9 cellular contexts compared by ENCODE assay signal in genomic region chr19:16088351-16088984, GRCh38. TPM values are rescaled to one million over a fixed set of nuclear protein-coding genes. Genes with fewer than 3 reads are reported as not detected.
DNase-seq lines count a peak whose midpoint lies in the region; ATAC-seq, FAIRE-seq and TF ChIP-seq lines count a peak whose summit lies in the region.
"Had no signal": no experiment of that assay in that cellular context is flagged by ENCODE, and none has a peak within 500 bp of the region (broad histone marks: within the 10 kb centered on the region; RNA-seq: fewer than 3 reads in every experiment).

No MANE protein-coding gene starts in this region.

- H3K4me2 ChIP-seq in DOHH2 (ENCODE audit: low read length) (no peak overlapping the region), fibroblast of lung (ENCODE audit: extremely low read depth, insufficient read depth, low read length) (no peak overlapping the region)

- no peak for FAIRE-seq in D721Med (lab: Jason Lieb, UNC)

- no peak for DNase-seq in Peyer's patch
- peak; percentile 69 for DNase-seq in fibroblast of lung (ENCODE audit: low read depth in 2 of 2)
- DNase-seq in prostate gland (ENCODE audit: low spot score): peak; percentile 65
- DNase-seq in Kasumi-1 (lab: John Stamatoyannopoulos, UW): no peak
- no peak for DNase-seq in NCI-H2227 (lab: John Stamatoyannopoulos, UW; ENCODE audit: unreplicated experiment)
- DNase-seq in D721Med (ENCODE audit: insufficient read length, low spot score): no peak
- DNase-seq: activated effector memory CD4-positive, alpha-beta T cell treated with anti-CD3 and anti-CD28 coated beads, Interleukin-2, amount 50 U/mL, for 16 hours had no signal

- no peaks in the 10 kb centered on the region for H3K9me2 ChIP-seq in DOHH2 (replicated peaks; ENCODE audit: control insufficient read depth, low read length)

- H3K79me2 ChIP-seq in DOHH2 (ENCODE audit: control insufficient read depth, low read length): peaks cover 14% of the 10 kb centered on the region
- peaks cover 82% of the 10 kb centered on the region for H3K79me2 ChIP-seq in fibroblast of lung (ENCODE audit: control insufficient read depth, insufficient read depth, low read length)

- 25% methylated on average over 16 of the region's 16 CpGs for WGBS in prostate gland

- TF ChIP-seq CTCF in DOHH2 (IDR thresholded peaks at IDR 0.05; ENCODE audit: low read depth, low read length, poor library complexity, severe bottlenecking) (peak; percentile 23), Peyer's patch (IDR thresholded peaks at IDR 0.05) (peak in 4 of 6 experiments; percentile 15 to 37 (median 28)), fibroblast of lung (conservative IDR thresholded peaks at IDR 0.05 in 1 of 2, IDR thresholded peaks at IDR 0.05 in 1 of 2; ENCODE audit: low read depth in 1 of 2, low read length in 2 of 2) (peak in 1 of 2 donors; percentile 38), prostate gland (IDR thresholded peaks at IDR 0.05) (peak in 1 of 4 experiments; percentile 8), D721Med (IDR thresholded peaks at IDR 0.05; ENCODE audit: insufficient read depth, missing control alignments) (no peak)

- no peaks in the 10 kb centered on the region; the same call in 1 of the 2 replicates for H3F3A ChIP-seq in DOHH2 (ENCODE audit: control insufficient read depth, insufficient read depth)

- no peak for ATAC-seq in GM19035 (IDR thresholded peaks at IDR 0.05; ENCODE audit: unreplicated experiment)

- no peak overlapping the region for H2AFZ ChIP-seq in fibroblast of lung (ENCODE audit: low read length)

- H3K4me3 ChIP-seq in DOHH2 (ENCODE audit: low read length) (no peak overlapping the region), Peyer's patch (no peak overlapping the region), fibroblast of lung (replicated peaks in 1 of 4; ENCODE audit: control extremely low read depth in 1 of 4, insufficient read depth in 1 of 4, low read depth in 3 of 4, low read length in 4 of 4) (no peak overlapping the region), prostate gland (no peak overlapping the region)

- H3K36me3 ChIP-seq in DOHH2 (ENCODE audit: control insufficient read depth, low read length) (peaks cover 92% of the 10 kb centered on the region), Peyer's patch (peaks cover 0 to 100% (median 0%) of the 10 kb centered on the region in 3 donors), fibroblast of lung (ENCODE audit: control insufficient read depth, insufficient read depth, low read length) (peaks cover 44% of the 10 kb centered on the region), prostate gland (peaks cover 21 to 57% of the 10 kb centered on the region in 2 donors)

- H3K9me3 ChIP-seq in DOHH2 (ENCODE audit: control insufficient read depth, insufficient read depth, low read length) (no peaks in the 10 kb centered on the region), Peyer's patch (no peaks in the 10 kb centered on the region), fibroblast of lung (ENCODE audit: control insufficient read depth, insufficient read depth, low read depth, low read length) (no peaks in the 10 kb centered on the region), prostate gland (no peaks in the 10 kb centered on the region)

- H3K27ac ChIP-seq in DOHH2 (ENCODE audit: low read depth, low read length): no peak overlapping the region
- peak overlapping the region in 3 of 4 donors; percentile 38 to 78 (median 67) for H3K27ac ChIP-seq in Peyer's patch
- peak overlapping the region; percentile 38 for H3K27ac ChIP-seq in fibroblast of lung (ENCODE audit: insufficient read depth, low read length)
- H3K27ac ChIP-seq in prostate gland: peak overlapping the region; percentile 74 to 83

- H3K4me1 ChIP-seq in DOHH2 (ENCODE audit: control insufficient read depth, low read length): no peaks in the 10 kb centered on the region
- peaks cover 0 to 52% (median 10%) of the 10 kb centered on the region in 4 donors for H3K4me1 ChIP-seq in Peyer's patch
- H3K4me1 ChIP-seq in fibroblast of lung (ENCODE audit: control insufficient read depth, extremely low read depth, insufficient read depth, low read length): peaks cover 28% of the 10 kb centered on the region
- peaks cover 17% of the 10 kb centered on the region for H3K4me1 ChIP-seq in prostate gland (replicated peaks)

- H3K27me3 ChIP-seq in DOHH2 (ENCODE audit: control insufficient read depth, low read length) (no peaks in the 10 kb centered on the region), Peyer's patch (no peaks in the 10 kb centered on the region), fibroblast of lung (ENCODE audit: control insufficient read depth, insufficient read depth, low read length) (no peaks in the 10 kb centered on the region), prostate gland (replicated peaks; ENCODE audit: insufficient read depth) (no peaks in the 10 kb centered on the region)

- H3K9ac ChIP-seq in fibroblast of lung (ENCODE audit: insufficient read depth, low read length): no peak overlapping the region

- TF ChIP-seq POLR2A in Peyer's patch (IDR thresholded peaks at IDR 0.05) (no peak), prostate gland (IDR thresholded peaks at IDR 0.05) (no peak)

- no peaks in the 10 kb centered on the region; the same call in 1 of the 2 replicates for H4K20me1 ChIP-seq in DOHH2 (ENCODE audit: control insufficient read depth, insufficient read depth, low read depth, low read length)
- H4K20me1 ChIP-seq in fibroblast of lung (ENCODE audit: control insufficient read depth, extremely low read depth, insufficient read depth, low read length): peaks cover 4% of the 10 kb centered on the region

- intact Hi-C loops in prostate gland (cut with DNase I): no loop called here

RNA-seq across cellular contexts. Expression of gene TPM4, which starts 12.2 kb away (rescaled TPM):
- total RNA-seq in Peyer's patch: 100 to 1,000 TPM; 125 to 423 (median 139) TPM
- total RNA-seq in fibroblast of lung: 720 and 822 TPM in 2 replicates
- polyA plus RNA-seq in fibroblast of lung: 1,637 and 2,577 TPM in 2 replicates
- 1,306 and 1,822 TPM in 2 replicates for polyA plus RNA-seq in fibroblast of lung (2012)
- polyA minus RNA-seq in fibroblast of lung (ENCODE audit: low replicate concordance): 192 and 286 TPM in 2 replicates
- total RNA-seq in prostate gland: 100 to 1,000 TPM; 379 TPM

RNA-seq across cellular contexts. Expression of gene RAB8A, which starts 23.2 kb away (rescaled TPM):
- 100 to 1,000 TPM in 2 of 4 donors, 10 to 100 TPM in 2; 53.6 to 138 (median 113) TPM for total RNA-seq in Peyer's patch
- total RNA-seq in fibroblast of lung: 47.5 and 77.6 TPM in 2 replicates
- 104 and 128 TPM in 2 replicates for polyA plus RNA-seq in fibroblast of lung
- 101 and 103 TPM in 2 replicates for polyA plus RNA-seq in fibroblast of lung (2012)
- 47.6 and 76.1 TPM in 2 replicates for polyA minus RNA-seq in fibroblast of lung (ENCODE audit: low replicate concordance)
- 10 to 100 TPM; 67.8 to 70.5 TPM for total RNA-seq in prostate gland

RNA-seq across cellular contexts. Expression of gene HSH2D, which starts 55.0 kb away (rescaled TPM):
- total RNA-seq in Peyer's patch (100 to 1,000 TPM in 1 of 4 donors, 10 to 100 TPM in 3; 28.0 to 111 (median 58.8) TPM), fibroblast of lung (not detected in 2 replicates), prostate gland (10 to 100 TPM; 12.6 to 13.5 TPM)
- polyA plus RNA-seq in fibroblast of lung: not detected in 2 replicates
- polyA plus RNA-seq in fibroblast of lung (2012): not detected in 2 replicates
- polyA minus RNA-seq in fibroblast of lung (ENCODE audit: low replicate concordance): not detected in 2 replicates

Comparison
In these comparisons a context has a peak if more than half of its experiments do, and no peak if none do; other contexts are left out.
1. DNase-seq: peak in fibroblast of lung (2 of 2) and prostate gland (single experiment); none in Peyer's patch (0 of 3), Kasumi-1 (0 of 2), NCI-H2227 (single experiment) and D721Med (single experiment).
2. RNA of gene HSH2D, which starts 55.0 kb away (total RNA-seq): 28.0 to 111 TPM in Peyer's patch and 12.6 to 13.5 TPM in prostate gland; not detected in fibroblast of lung; every median in the first group is over 10 times any median in the second.